Comparison of ENCODE assay signal across 19 cellular contexts in the genomic region with DNA sequence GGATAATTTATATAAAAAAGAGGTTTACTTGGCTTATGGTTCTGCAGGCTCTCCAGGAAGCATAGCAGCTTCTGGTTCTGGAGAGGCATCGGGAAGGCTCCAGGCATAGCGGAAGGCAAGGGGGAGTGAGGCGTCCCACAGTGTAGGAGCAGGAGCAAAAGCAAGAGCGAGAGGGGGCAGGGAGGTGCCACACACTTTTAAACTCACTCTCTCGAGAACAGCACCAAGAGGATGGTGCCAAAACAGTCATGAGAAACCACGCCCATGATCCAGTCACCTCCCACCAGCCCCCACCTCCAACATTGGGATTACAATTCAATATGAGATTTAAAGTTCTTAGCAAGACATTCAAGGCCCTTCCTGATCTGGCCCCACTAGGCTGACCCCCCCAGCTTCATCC. TPM values are rescaled to one million over a fixed set of nuclear protein-coding genes. Genes with fewer than 3 reads are reported as not detected.
DNase-seq lines count a peak whose midpoint lies in the region; ATAC-seq and TF ChIP-seq lines count a peak whose summit lies in the region.
"Had no signal": no experiment of that assay in that cellular context is flagged by ENCODE, and none has a peak within 500 bp of the region (broad histone marks: within the 10 kb centered on the region; RNA-seq: fewer than 3 reads in every experiment).

No MANE protein-coding gene starts in this region.

- peaks cover 23% of the 10 kb centered on the region for H3K36me3 Mint-ChIP-seq in activated naive CD4-positive, alpha-beta T cell treated with anti-CD3 and anti-CD28 coated beads, Interleukin-2, amount 10 ng/mL, durations not matched to agents 7 days and 5 days
- H3K36me3 Mint-ChIP-seq in activated naive CD4-positive, alpha-beta T cell treated with anti-CD3 and anti-CD28 coated beads, Interleukin-2, amount 50 U/mL, for 72 hours = peaks cover 0 to 55% of the 10 kb centered on the region in 2 donors
- peaks cover 27% of the 10 kb centered on the region for H3K36me3 Mint-ChIP-seq in activated T-helper 17 cell treated with anti-CD3 and anti-CD28 coated beads, Interleukin-2, amount 50 U/mL, for 72 hours (ENCODE audit: low read depth)
- peaks cover 7% of the 10 kb centered on the region for H3K36me3 Mint-ChIP-seq in MCF 10A (ENCODE audit: insufficient read depth, unreplicated experiment)

- no peak for ATAC-seq in activated naive CD4-positive, alpha-beta T cell treated with anti-CD3 and anti-CD28 coated beads, Interleukin-2, amount 50 U/mL, for 72 hours
- no peak for ATAC-seq in HCT116
- no peak for ATAC-seq in activated T-helper 17 cell treated with anti-CD3 and anti-CD28 coated beads, Interleukin-2, amount 50 U/mL, for 72 hours (replicated peaks)
- ATAC-seq in gastrocnemius medialis = no peak

- TF ChIP-seq CTCF in HCT116 (IDR thresholded peaks at IDR 0.05 in 2 of 3, conservative IDR thresholded peaks at IDR 0.05 in 1 of 3; ENCODE audit: borderline replicate concordance in 1 of 3, insufficient read depth in 1 of 3, low read depth in 2 of 3, low read length in 2 of 3) (no peak), gastrocnemius medialis (IDR thresholded peaks at IDR 0.05 in 4 of 5, conservative IDR thresholded peaks at IDR 0.05 in 1 of 5) (no peak), RWPE1 (conservative IDR thresholded peaks at IDR 0.05; ENCODE audit: low read depth) (no peak), MCF 10A (IDR thresholded peaks at IDR 0.05; ENCODE audit: unreplicated experiment) (no peak)

- BruUV-seq in HCT116 (replicated peaks; lab: Mats Ljungman, UMichigan) (no TSS peak), MCF 10A (replicated peaks; lab: Mats Ljungman, UMichigan) (no TSS peak)

- POLR2A ChIA-PET in HCT116 (lab: Charles Lee) = no interaction called here
- POLR2A ChIA-PET in RWPE1 (lab: Yijun Ruan, JAX; ENCODE audit: low non-redundant PET) = no interaction called here
- POLR2A ChIA-PET in MCF 10A (lab: Yijun Ruan, JAX) = no interaction called here

- no peaks in the 10 kb centered on the region for H3K79me2 ChIP-seq in HCT116 (ENCODE audit: insufficient read depth, low read length)

- TF ChIP-seq POLR2A in HCT116 (IDR thresholded peaks at IDR 0.05; ENCODE audit: borderline replicate concordance, extremely low read depth, insufficient read depth, insufficient read length) (no peak), gastrocnemius medialis (IDR thresholded peaks at IDR 0.05) (no peak)

- H2AFZ ChIP-seq in HCT116 (ENCODE audit: low read depth, low read length, poor library complexity, severe bottlenecking) = no peak overlapping the region
- H2AFZ ChIP-seq: PC-9 had no signal

- 0 out of 2 replicates have a peak overlapping the region, but pooled peaks have one; percentile 10 for H3K4me2 ChIP-seq in HCT116 (ENCODE audit: low read length)
- H3K4me2 ChIP-seq: KMS-11, PC-9 had no signal

- H3K36me3 ChIP-seq in HCT116 (ENCODE audit: control insufficient read depth in 1 of 2, insufficient read depth in 2 of 2, low read length in 2 of 2) (no peaks in the 10 kb centered on the region), gastrocnemius medialis (peaks cover 0 to 28% of the 10 kb centered on the region in 2 donors)
- H3K36me3 ChIP-seq: MG63 had no signal

- H3K9me3 Mint-ChIP-seq in activated naive CD4-positive, alpha-beta T cell treated with anti-CD3 and anti-CD28 coated beads, Interleukin-2, amount 10 ng/mL, durations not matched to agents 7 days and 5 days = no peaks in the 10 kb centered on the region
- no peaks in the 10 kb centered on the region for H3K9me3 Mint-ChIP-seq in activated naive CD4-positive, alpha-beta T cell treated with anti-CD3 and anti-CD28 coated beads, Interleukin-2, amount 50 U/mL, for 72 hours
- H3K9me3 Mint-ChIP-seq in activated T-helper 17 cell treated with anti-CD3 and anti-CD28 coated beads, Interleukin-2, amount 50 U/mL, for 72 hours = no peaks in the 10 kb centered on the region
- H3K9me3 Mint-ChIP-seq in MCF 10A (ENCODE audit: unreplicated experiment) = no peaks in the 10 kb centered on the region
- H3K9me3 Mint-ChIP-seq: CD4-positive, alpha-beta T cell had no signal

- intact Hi-C loops in HCT116 (cut with micrococcal nuclease) = no loop called here
- intact Hi-C loops in gastrocnemius medialis (cut with DNase I; ENCODE audit: low total_unique reads) = no loop called here
- intact Hi-C loops in MCF 10A (cut with micrococcal nuclease) = no loop called here

- no peak overlapping the region for H3K4me3 Mint-ChIP-seq in activated naive CD4-positive, alpha-beta T cell treated with anti-CD3 and anti-CD28 coated beads, Interleukin-2, amount 10 ng/mL, durations not matched to agents 7 days and 5 days
- H3K4me3 Mint-ChIP-seq in activated T-helper 17 cell treated with anti-CD3 and anti-CD28 coated beads, Interleukin-2, amount 50 U/mL, for 72 hours = no peak overlapping the region
- no peak overlapping the region for H3K4me3 Mint-ChIP-seq in MCF 10A (ENCODE audit: unreplicated experiment)
- H3K4me3 Mint-ChIP-seq: CD4-positive, alpha-beta T cell had no signal

- H3K9ac ChIP-seq in HCT116 (ENCODE audit: low read length) = no peak overlapping the region
- H3K9ac ChIP-seq: KMS-11 had no signal

- H3K4me1 ChIP-seq in HCT116 (ENCODE audit: control insufficient read depth in 1 of 2, insufficient read depth in 2 of 2, low read length in 2 of 2) (peaks cover 55 to 59% of the 10 kb centered on the region in 2 experiments), gastrocnemius medialis (peaks cover 36 to 63% of the 10 kb centered on the region in 2 donors)

- in situ Hi-C loops in gastrocnemius medialis (cut with MboI; ENCODE audit: low sequenced_read_pairs in 4 of 4) = loop anchor here in 1 of 4 donors (25.0 kb wide), 1 partner anchor 94 kb away; no protein-coding TSS in a partner anchor

- H3K9me3 ChIP-seq in HCT116 (ENCODE audit: control insufficient read depth in 1 of 2, insufficient read depth in 1 of 2, low read depth in 1 of 2, low read length in 2 of 2) (no peaks in the 10 kb centered on the region), gastrocnemius medialis (no peaks in the 10 kb centered on the region)
- H3K9me3 ChIP-seq: MG63, SJSA1 had no signal

- RAD21 ChIA-PET in HCT116 (lab: Charles Lee; ENCODE audit: low non-redundant PET in 1 of 2, low total read pairs in 2 of 2, uncharacterized antibody in 2 of 2, unreplicated experiment in 2 of 2) = no interaction called here

- CTCF ChIA-PET in activated naive CD4-positive, alpha-beta T cell treated with anti-CD3 and anti-CD28 coated beads, Interleukin-2, amount 10 ng/mL, durations not matched to agents 7 days and 5 days (lab: Charles Lee) = interaction anchor here (1.1 to 4.6 kb wide), 3 partner anchors 12 to 38 kb away, joined by 3 to 33 read pairs (median 19); no protein-coding TSS in a partner anchor
- CTCF ChIA-PET in HCT116 (lab: Charles Lee) (interaction anchor here (1.7 to 2.4 kb wide), 2 partner anchors 19 to 87 kb away, joined by 7 to 14 read pairs; no protein-coding TSS in a partner anchor), RWPE1 (lab: Yijun Ruan, JAX) (no interaction called here), MCF 10A (lab: Yijun Ruan, JAX) (interaction anchor here (0.7 to 2.2 kb wide), 6 partner anchors 14 to 87 kb away, joined by 3 to 10 read pairs (median 6); no protein-coding TSS in a partner anchor)

- DNase-seq in activated naive CD4-positive, alpha-beta T cell treated with anti-CD3 and anti-CD28 coated beads, Interleukin-2, amount 10 ng/mL, durations not matched to agents 7 days and 5 days = no peak
- DNase-seq in activated naive CD4-positive, alpha-beta T cell treated with anti-CD3 and anti-CD28 coated beads, Interleukin-2, amount 50 U/mL, for 72 hours (ENCODE audit: low spot score in 2 of 2) = no peak
- DNase-seq in HCT116 (ENCODE audit: low read depth, low spot score) (no peak), gastrocnemius medialis (no peak), RWPE1 (ENCODE audit: low spot score) (no peak), MCF 10A (ENCODE audit: unreplicated experiment) (no peak)
- DNase-seq: Calu3; CD4-positive, alpha-beta T cell; DMS79; MG63; NCI-H1092; NCI-H146; NCI-H2081; NCI-H510A; NCI-H774 had no signal

- H3K27me3 ChIP-seq in HCT116 (ENCODE audit: insufficient read depth, low read length) = no peaks in the 10 kb centered on the region
- H3K27me3 ChIP-seq in gastrocnemius medialis = no peaks in the 10 kb centered on the region
- H3K27me3 ChIP-seq: MG63, SJSA1 had no signal

- peak overlapping the region; percentile 13 for H3K27ac Mint-ChIP-seq in activated naive CD4-positive, alpha-beta T cell treated with anti-CD3 and anti-CD28 coated beads, Interleukin-2, amount 10 ng/mL, durations not matched to agents 7 days and 5 days
- H3K27ac Mint-ChIP-seq in activated naive CD4-positive, alpha-beta T cell treated with anti-CD3 and anti-CD28 coated beads, Interleukin-2, amount 50 U/mL, for 72 hours = no peak overlapping the region
- peak overlapping the region; percentile 8 for H3K27ac Mint-ChIP-seq in activated T-helper 17 cell treated with anti-CD3 and anti-CD28 coated beads, Interleukin-2, amount 50 U/mL, for 72 hours
- no peak overlapping the region for H3K27ac Mint-ChIP-seq in MCF 10A (ENCODE audit: low read depth, unreplicated experiment)
- H3K27ac Mint-ChIP-seq: CD4-positive, alpha-beta T cell had no signal

- H3K9me2 ChIP-seq in HCT116 (ENCODE audit: insufficient read depth) = no peaks in the 10 kb centered on the region

- TF ChIP-seq RAD21 in HCT116 (IDR thresholded peaks at IDR 0.05; ENCODE audit: low read depth) = no peak

- H3K4me3 ChIP-seq in HCT116 (replicated peaks in 1 of 2; ENCODE audit: low read depth in 1 of 2, low read length in 2 of 2) = no peak overlapping the region
- H3K4me3 ChIP-seq in gastrocnemius medialis = no peak overlapping the region
- H3K4me3 ChIP-seq: MG63, PC-9, SJSA1 had no signal

- H4K20me1 ChIP-seq in HCT116 (ENCODE audit: insufficient read depth) = no peaks in the 10 kb centered on the region

- H3K4me1 Mint-ChIP-seq in activated naive CD4-positive, alpha-beta T cell treated with anti-CD3 and anti-CD28 coated beads, Interleukin-2, amount 10 ng/mL, durations not matched to agents 7 days and 5 days = peaks cover 52% of the 10 kb centered on the region
- peaks cover 22% of the 10 kb centered on the region for H3K4me1 Mint-ChIP-seq in activated T-helper 17 cell treated with anti-CD3 and anti-CD28 coated beads, Interleukin-2, amount 50 U/mL, for 72 hours
- peaks cover 42% of the 10 kb centered on the region for H3K4me1 Mint-ChIP-seq in MCF 10A (ENCODE audit: insufficient read depth, unreplicated experiment)

- no peak overlapping the region for H3K27ac ChIP-seq in HCT116 (ENCODE audit: low read depth, low read length)
- H3K27ac ChIP-seq in gastrocnemius medialis = peak overlapping the region; percentile 25 to 99 (median 96)
- H3K27ac ChIP-seq in RWPE1 = no peak overlapping the region
- H3K27ac ChIP-seq: KMS-11, PC-9, SJSA1 had no signal

- no peaks in the 10 kb centered on the region for H3K27me3 Mint-ChIP-seq in activated naive CD4-positive, alpha-beta T cell treated with anti-CD3 and anti-CD28 coated beads, Interleukin-2, amount 10 ng/mL, durations not matched to agents 7 days and 5 days
- H3K27me3 Mint-ChIP-seq in activated T-helper 17 cell treated with anti-CD3 and anti-CD28 coated beads, Interleukin-2, amount 50 U/mL, for 72 hours = no peaks in the 10 kb centered on the region
- no peaks in the 10 kb centered on the region for H3K27me3 Mint-ChIP-seq in MCF 10A (ENCODE audit: insufficient read depth, unreplicated experiment)
- H3K27me3 Mint-ChIP-seq: CD4-positive, alpha-beta T cell had no signal

RNA-seq across cellular contexts. Expression of gene LGALS9, which starts 50.0 kb away (rescaled TPM):
- 10 to 100 TPM; 22.2 to 71.5 TPM for total RNA-seq in activated naive CD4-positive, alpha-beta T cell treated with anti-CD3 and anti-CD28 coated beads, Interleukin-2, amount 50 U/mL, for 72 hours
- total RNA-seq in HCT116 (2021; ENCODE audit: unreplicated experiment) (1.9 TPM), gastrocnemius medialis (10 to 100 TPM in 1 of 4 donors, 1 to 10 TPM in 3; 2.4 to 20.3 (median 6.1) TPM), MCF 10A (2022) (0.44 and 0.54 TPM in 2 replicates)
- 2.9 and 4.3 TPM in 2 replicates for polyA plus RNA-seq in HCT116 (2012)
- total RNA-seq in activated T-helper 17 cell treated with anti-CD3 and anti-CD28 coated beads, Interleukin-2, amount 50 U/mL, for 72 hours = 10 to 100 TPM; 29.7 to 36.8 TPM

Comparison
In these comparisons a context has a peak if more than half of its experiments do, and no peak if none do; other contexts are left out.
1. H3K27ac Mint-ChIP-seq: peak in activated naive CD4-positive, alpha-beta T cell treated with anti-CD3 and anti-CD28 coated beads, Interleukin-2, amount 10 ng/mL, durations not matched to agents 7 days and 5 days (single experiment) and activated T-helper 17 cell treated with anti-CD3 and anti-CD28 coated beads, Interleukin-2, amount 50 U/mL, for 72 hours (single experiment); none in activated naive CD4-positive, alpha-beta T cell treated with anti-CD3 and anti-CD28 coated beads, Interleukin-2, amount 50 U/mL, for 72 hours (0 of 2) and MCF 10A (single experiment).
2. H3K27ac ChIP-seq: peak in gastrocnemius medialis (4 of 4); none in HCT116 (single experiment) and RWPE1 (single experiment).